In the genomic region with DNA sequence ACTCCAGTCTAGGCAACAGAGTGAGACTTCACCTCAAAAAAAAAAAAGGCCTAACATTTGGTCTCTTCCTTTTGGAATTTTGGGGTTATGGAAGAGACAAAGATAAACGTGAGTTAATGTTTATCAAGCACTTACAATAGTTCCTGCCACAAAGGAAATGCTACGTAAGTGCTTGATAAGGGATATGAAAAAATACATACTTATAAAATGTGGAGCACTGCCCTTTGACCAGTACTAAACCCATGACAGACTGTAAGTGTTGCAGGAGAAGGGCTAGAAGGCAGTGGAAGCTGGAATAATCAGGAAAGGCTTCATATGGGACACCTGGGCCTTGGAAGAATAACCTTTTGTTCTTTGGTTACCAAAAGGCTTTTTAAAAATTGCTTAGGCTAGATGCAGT, we compare ENCODE assay signal across 16 cellular contexts.
"Had no signal": no experiment of that assay in that cellular context is flagged by ENCODE, and none has a peak within 500 bp of the region (broad histone marks: within the 10 kb centered on the region; RNA-seq: fewer than 3 reads in every experiment).

No MANE protein-coding gene starts in this region.

- H3K9me3 Mint-ChIP-seq: activated CD4-positive, alpha-beta T cell treated with anti-CD3 and anti-CD28 coated beads, Interleukin-2, amount 10 ng/mL, durations not matched to agents 7 days and 5 days; activated naive CD4-positive, alpha-beta T cell treated with anti-CD3 and anti-CD28 coated beads for 36 hours; nephron; stimulated activated naive CD8-positive, alpha-beta T cell treated with anti-CD3 and anti-CD28 coated beads, Interleukin-15, amount 100 ng/mL, for 72 hours; WTC11 had no signal

- H3K27ac ChIP-seq: heart left ventricle, SJSA1, thoracic aorta, uterus had no signal

- H3K36me3 ChIP-seq: uterus had no signal

- DNase-seq: activated CD4-positive, alpha-beta T cell treated with anti-CD3 and anti-CD28 coated beads, Interleukin-2, amount 10 ng/mL, durations not matched to agents 7 days and 5 days; activated CD8-positive, alpha-beta memory T cell treated with anti-CD3 and anti-CD28 coated beads for 24 hours; activated naive CD4-positive, alpha-beta T cell treated with anti-CD3 and anti-CD28 coated beads for 36 hours; foreskin fibroblast; heart left ventricle; left ventricle myocardium superior; stimulated activated CD4-positive, alpha-beta T cell treated with anti-CD3 and anti-CD28 coated beads, Interleukin-15, amount 100 ng/mL, for 24 hours; stimulated activated CD4-positive, alpha-beta T cell treated with anti-CD3 and anti-CD28 coated beads, Interleukin-4, amount 100 ng/mL, for 4 hours; stimulated activated naive CD8-positive, alpha-beta T cell treated with anti-CD3 and anti-CD28 coated beads, Interleukin-15, amount 100 ng/mL, for 72 hours; uterus had no signal

- H3K27ac Mint-ChIP-seq: activated CD4-positive, alpha-beta T cell treated with anti-CD3 and anti-CD28 coated beads, Interleukin-2, amount 10 ng/mL, durations not matched to agents 7 days and 5 days; activated naive CD4-positive, alpha-beta T cell treated with anti-CD3 and anti-CD28 coated beads for 36 hours; nephron; WTC11 had no signal

- FAIRE-seq: islet of Langerhans had no signal

- H3K4me3 Mint-ChIP-seq: activated CD4-positive, alpha-beta T cell treated with anti-CD3 and anti-CD28 coated beads, Interleukin-2, amount 10 ng/mL, durations not matched to agents 7 days and 5 days; activated naive CD4-positive, alpha-beta T cell treated with anti-CD3 and anti-CD28 coated beads for 36 hours; nephron; stimulated activated naive CD8-positive, alpha-beta T cell treated with anti-CD3 and anti-CD28 coated beads, Interleukin-15, amount 100 ng/mL, for 72 hours; WTC11 had no signal

- H3K4me1 ChIP-seq: SJSA1, uterus had no signal

- H3K27me3 Mint-ChIP-seq: activated CD4-positive, alpha-beta T cell treated with anti-CD3 and anti-CD28 coated beads, Interleukin-2, amount 10 ng/mL, durations not matched to agents 7 days and 5 days; stimulated activated naive CD8-positive, alpha-beta T cell treated with anti-CD3 and anti-CD28 coated beads, Interleukin-15, amount 100 ng/mL, for 72 hours had no signal

- H3K4me1 Mint-ChIP-seq: activated CD4-positive, alpha-beta T cell treated with anti-CD3 and anti-CD28 coated beads, Interleukin-2, amount 10 ng/mL, durations not matched to agents 7 days and 5 days; nephron; stimulated activated naive CD8-positive, alpha-beta T cell treated with anti-CD3 and anti-CD28 coated beads, Interleukin-15, amount 100 ng/mL, for 72 hours; WTC11 had no signal

- H3K4me3 ChIP-seq: heart left ventricle, SJSA1, thoracic aorta, uterus had no signal

- H3K9me3 ChIP-seq: heart left ventricle, SJSA1, thoracic aorta, uterus had no signal

- H3K27me3 ChIP-seq: heart left ventricle, SJSA1, uterus had no signal

- ATAC-seq: esophagus mucosa; heart left ventricle; left ventricle myocardium superior; stimulated activated naive CD8-positive, alpha-beta T cell treated with anti-CD3 and anti-CD28 coated beads, Interleukin-15, amount 100 ng/mL, for 72 hours; WTC11 had no signal
